In genomic region chr9:35745569-35745968, GRCh38 we compare ENCODE assay signal across 1 cellular context.
TF ChIP-seq lines count a peak whose summit lies in the region.

No MANE protein-coding gene starts in this region.

TF ChIP-seq in IMR-90, 13 proteins besides CTCF, POLR2A, EP300 and RAD21:
- TF ChIP-seq MXI1 (IDR thresholded peaks at IDR 0.05; ENCODE audit: borderline replicate concordance, low read depth, low read length) (no peak), NFE2L2 (IDR thresholded peaks at IDR 0.05; ENCODE audit: low read depth, low read length) (no peak), RFX5 (IDR thresholded peaks at IDR 0.05; ENCODE audit: low read depth, low read length) (no peak), CEBPB (IDR thresholded peaks at IDR 0.05; ENCODE audit: low read depth, low read length) (no peak), RCOR1 (IDR thresholded peaks at IDR 0.05; ENCODE audit: insufficient replicate concordance, low read length) (no peak), FOS (IDR thresholded peaks at IDR 0.05; ENCODE audit: low read depth, low read length) (no peak), ELK1 (IDR thresholded peaks at IDR 0.05; ENCODE audit: borderline replicate concordance, low read depth, low read length) (no peak), CHD1 (IDR thresholded peaks at IDR 0.05; ENCODE audit: low read depth, low read length) (no peak), USF2 (IDR thresholded peaks at IDR 0.05; ENCODE audit: low read depth, low read length) (no peak)
